ENCODE assay signal across 11 cellular contexts in genomic region chr6:10595731-10596664, GRCh38.
A peak's percentile ranks its signal among the peaks of the same experiment; 100 is the strongest.
DNase-seq lines count a peak whose midpoint lies in the region; ATAC-seq and TF ChIP-seq lines count a peak whose summit lies in the region.
"Had no signal": no experiment of that assay in that cellular context is flagged by ENCODE, and none has a peak within 500 bp of the region (broad histone marks: within the 10 kb centered on the region; RNA-seq: fewer than 3 reads in every experiment).

No MANE protein-coding gene starts in this region.

- H3K36me3 ChIP-seq in HUES48 (ENCODE audit: control insufficient read depth, insufficient read depth, low read length) = no peaks in the 10 kb centered on the region
- H3K36me3 ChIP-seq in left ventricle myocardium inferior = no peaks in the 10 kb centered on the region
- no peaks in the 10 kb centered on the region for H3K36me3 ChIP-seq in spleen

- no peak overlapping the region for H3K4me3 ChIP-seq in HUES48 (ENCODE audit: low read depth, low read length)
- no peak overlapping the region for H3K4me3 ChIP-seq in left ventricle myocardium inferior
- H3K4me3 ChIP-seq in spleen = no peak overlapping the region

- peaks cover 61% of the 10 kb centered on the region for H3K4me1 ChIP-seq in HUES48 (ENCODE audit: control insufficient read depth, insufficient read depth, low read length)
- peaks cover 46% of the 10 kb centered on the region for H3K4me1 ChIP-seq in left ventricle myocardium inferior
- H3K4me1 ChIP-seq in spleen = peaks cover 0 to 40% (median 10%) of the 10 kb centered on the region in 6 donors

- TF ChIP-seq CTCF in left ventricle myocardium inferior (IDR thresholded peaks at IDR 0.05; ENCODE audit: borderline replicate concordance) (no peak), spleen (IDR thresholded peaks at IDR 0.05 in 8 of 11, conservative IDR thresholded peaks at IDR 0.05 in 3 of 11) (no peak)

- H3K27ac ChIP-seq in HUES48 (ENCODE audit: low read depth, low read length) = peak overlapping the region; percentile 91
- H3K27ac ChIP-seq in left ventricle myocardium inferior (replicated peaks) = no peak overlapping the region
- H3K27ac ChIP-seq in spleen = peak overlapping the region in 3 of 8 donors; percentile 2 to 38 (median 31)

- 72 to 86% (median 73%) methylated on average over 11 of the region's 11 CpGs for WGBS in spleen, 5 donors

- intact Hi-C loops in left ventricle myocardium inferior (cut with micrococcal nuclease) (no loop called here), spleen (cut with DNase I; ENCODE audit: low total_unique reads) (no loop called here)

- H3K27me3 ChIP-seq in HUES48 (ENCODE audit: control insufficient read depth, insufficient read depth, low read length) (no peaks in the 10 kb centered on the region), left ventricle myocardium inferior (ENCODE audit: low read depth) (no peaks in the 10 kb centered on the region), spleen (replicated peaks in 1 of 7) (no peaks in the 10 kb centered on the region)

- no peak for TF ChIP-seq POLR2A in spleen (IDR thresholded peaks at IDR 0.05)

- H3K9me3 ChIP-seq in HUES48 (ENCODE audit: control insufficient read depth, insufficient read depth, low read length) = no peaks in the 10 kb centered on the region
- H3K9me3 ChIP-seq in left ventricle myocardium inferior (replicated peaks) = no peaks in the 10 kb centered on the region
- no peaks in the 10 kb centered on the region for H3K9me3 ChIP-seq in spleen

- DNase-seq in T1000 (lab: John Stamatoyannopoulos, UW) = peak; percentile 5
- DNase-seq in non-pigmented ciliary epithelial cell (ENCODE audit: low read depth) = peak; percentile 19
- DNase-seq in left ventricle myocardium inferior = no peak
- DNase-seq in NCI-H1417 treated with DMSO at 0.1 percent for 48 hours (lab: John Stamatoyannopoulos, UW) = no peak
- no peak for DNase-seq in NCI-H82 treated with DMSO at 0.1 percent for 48 hours (lab: John Stamatoyannopoulos, UW; ENCODE audit: unreplicated experiment)
- no peak for DNase-seq in spleen
- DNase-seq: activated naive CD4-positive, alpha-beta T cell treated with Interleukin-2 at 50 U/mL for 16 hours; kidney glomerular epithelial cell; NCI-H226 had no signal

- ATAC-seq in GM19468 (IDR thresholded peaks at IDR 0.05; ENCODE audit: extremely low read depth, unreplicated experiment) = peak; percentile 34

- peak overlapping the region; percentile 30 for H3K9ac ChIP-seq in HUES48 (ENCODE audit: low read depth, low read length)

Comparison
In these comparisons a context has a peak if more than half of its experiments do, and no peak if none do; other contexts are left out.
1. DNase-seq: peak in T1000 (single experiment) and non-pigmented ciliary epithelial cell (single experiment); none in left ventricle myocardium inferior (single experiment), NCI-H1417 treated with DMSO at 0.1 percent for 48 hours (single experiment), NCI-H82 treated with DMSO at 0.1 percent for 48 hours (single experiment) and spleen (single experiment).